1 cellular context compared by ENCODE assay signal in genomic region chr14:21084988-21085853, GRCh38.
A peak's percentile ranks its signal among the peaks of the same experiment; 100 is the strongest.
TF ChIP-seq lines count a peak whose summit lies in the region.

No MANE protein-coding gene starts in this region.

TF ChIP-seq in HepG2, 621 proteins besides CTCF, POLR2A, EP300 and RAD21:
- TF ChIP-seq PAX8 (CRISPR knock-in tag; IDR thresholded peaks at IDR 0.05; ENCODE audit: borderline replicate concordance) (no peak), ZFY (CRISPR knock-in tag; IDR thresholded peaks at IDR 0.05) (no peak), DPF2 (CRISPR knock-in tag; IDR thresholded peaks at IDR 0.05; ENCODE audit: borderline replicate concordance, low read depth) (no peak), ZBTB38 (CRISPR knock-in tag; IDR thresholded peaks at IDR 0.05) (peak; percentile 47; the same call in 1 of the 2 replicates), HNF4A (CRISPR knock-in tag; IDR thresholded peaks at IDR 0.05) (peak; percentile 61), ZNF737 (CRISPR knock-in tag; IDR thresholded peaks at IDR 0.05; ENCODE audit: borderline replicate concordance) (0 out of 2 replicates have a peak, but pooled peaks have one; percentile 18), NCOA2 (CRISPR knock-in tag; IDR thresholded peaks at IDR 0.05) (no peak), POLR2G (IDR thresholded peaks at IDR 0.05; ENCODE audit: low read depth, low read length) (peak; percentile 15; the same call in 1 of the 2 replicates), MED8 (CRISPR knock-in tag; IDR thresholded peaks at IDR 0.05; ENCODE audit: insufficient replicate concordance) (peak; percentile 36), SYNCRIP (IDR thresholded peaks at IDR 0.05; ENCODE audit: insufficient read depth, low read depth, low read length) (no peak), BRF2 (CRISPR knock-in tag; IDR thresholded peaks at IDR 0.05) (no peak), ZBTB33 (CRISPR knock-in tag; IDR thresholded peaks at IDR 0.05) (peak; percentile 18; the same call in 1 of the 2 replicates), CBX1 (IDR thresholded peaks at IDR 0.05; ENCODE audit: low read depth) (no peak), HNF4G (IDR thresholded peaks at IDR 0.05; ENCODE audit: borderline replicate concordance, low read depth, low read length) (peak; percentile 54; the same call in 1 of the 2 replicates), HNF4G (CRISPR knock-in tag; IDR thresholded peaks at IDR 0.05; ENCODE audit: borderline replicate concordance, low read depth) (no peak), ZNF598 (CRISPR knock-in tag; IDR thresholded peaks at IDR 0.05; ENCODE audit: borderline replicate concordance) (no peak), ZNF12 (CRISPR knock-in tag; IDR thresholded peaks at IDR 0.05) (no peak), ZNF451 (CRISPR knock-in tag; IDR thresholded peaks at IDR 0.05) (no peak), TBX3 (IDR thresholded peaks at IDR 0.05; ENCODE audit: borderline replicate concordance) (peak; percentile 42; the same call in 1 of the 2 replicates), NCOR1 (IDR thresholded peaks at IDR 0.05; ENCODE audit: borderline replicate concordance, low read length) (no peak), BORCS8-MEF2B (CRISPR knock-in tag; IDR thresholded peaks at IDR 0.05) (no peak)
- TF ChIP-seq, protein P1, sequence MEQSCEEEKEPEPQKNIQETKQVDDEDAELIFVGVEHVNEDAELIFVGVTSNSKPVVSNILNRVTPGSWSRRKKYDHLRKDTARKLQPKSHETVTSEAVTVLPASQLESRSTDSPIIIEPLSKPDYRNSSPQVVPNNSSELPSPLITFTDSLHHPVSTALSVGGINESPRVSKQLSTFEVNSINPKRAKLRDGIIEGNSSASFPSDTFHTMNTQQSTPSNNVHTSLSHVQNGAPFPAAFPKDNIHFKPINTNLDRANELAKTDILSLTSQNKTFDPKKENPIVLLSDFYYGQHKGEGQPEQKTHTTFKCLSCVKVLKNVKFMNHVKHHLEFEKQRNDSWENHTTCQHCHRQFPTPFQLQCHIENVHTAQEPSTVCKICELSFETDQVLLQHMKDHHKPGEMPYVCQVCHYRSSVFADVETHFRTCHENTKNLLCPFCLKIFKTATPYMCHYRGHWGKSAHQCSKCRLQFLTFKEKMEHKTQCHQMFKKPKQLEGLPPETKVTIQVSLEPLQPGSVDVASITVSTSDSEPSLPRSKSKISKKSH (CRISPR knock-in tag; IDR thresholded peaks at IDR 0.05; ENCODE audit: borderline replicate concordance): peak; percentile 53; the same call in 1 of the 2 replicates
- TF ChIP-seq, protein P2, sequence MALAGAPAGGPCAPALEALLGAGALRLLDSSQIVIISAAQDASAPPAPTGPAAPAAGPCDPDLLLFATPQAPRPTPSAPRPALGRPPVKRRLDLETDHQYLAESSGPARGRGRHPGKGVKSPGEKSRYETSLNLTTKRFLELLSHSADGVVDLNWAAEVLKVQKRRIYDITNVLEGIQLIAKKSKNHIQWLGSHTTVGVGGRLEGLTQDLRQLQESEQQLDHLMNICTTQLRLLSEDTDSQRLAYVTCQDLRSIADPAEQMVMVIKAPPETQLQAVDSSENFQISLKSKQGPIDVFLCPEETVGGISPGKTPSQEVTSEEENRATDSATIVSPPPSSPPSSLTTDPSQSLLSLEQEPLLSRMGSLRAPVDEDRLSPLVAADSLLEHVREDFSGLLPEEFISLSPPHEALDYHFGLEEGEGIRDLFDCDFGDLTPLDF (CRISPR knock-in tag; IDR thresholded peaks at IDR 0.05): no peak
- TF ChIP-seq, protein P3, sequence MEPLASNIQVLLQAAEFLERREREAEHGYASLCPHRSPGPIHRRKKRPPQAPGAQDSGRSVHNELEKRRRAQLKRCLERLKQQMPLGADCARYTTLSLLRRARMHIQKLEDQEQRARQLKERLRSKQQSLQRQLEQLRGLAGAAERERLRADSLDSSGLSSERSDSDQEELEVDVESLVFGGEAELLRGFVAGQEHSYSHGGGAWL (CRISPR knock-in tag; IDR thresholded peaks at IDR 0.05): no peak
- TF ChIP-seq, protein P4, sequence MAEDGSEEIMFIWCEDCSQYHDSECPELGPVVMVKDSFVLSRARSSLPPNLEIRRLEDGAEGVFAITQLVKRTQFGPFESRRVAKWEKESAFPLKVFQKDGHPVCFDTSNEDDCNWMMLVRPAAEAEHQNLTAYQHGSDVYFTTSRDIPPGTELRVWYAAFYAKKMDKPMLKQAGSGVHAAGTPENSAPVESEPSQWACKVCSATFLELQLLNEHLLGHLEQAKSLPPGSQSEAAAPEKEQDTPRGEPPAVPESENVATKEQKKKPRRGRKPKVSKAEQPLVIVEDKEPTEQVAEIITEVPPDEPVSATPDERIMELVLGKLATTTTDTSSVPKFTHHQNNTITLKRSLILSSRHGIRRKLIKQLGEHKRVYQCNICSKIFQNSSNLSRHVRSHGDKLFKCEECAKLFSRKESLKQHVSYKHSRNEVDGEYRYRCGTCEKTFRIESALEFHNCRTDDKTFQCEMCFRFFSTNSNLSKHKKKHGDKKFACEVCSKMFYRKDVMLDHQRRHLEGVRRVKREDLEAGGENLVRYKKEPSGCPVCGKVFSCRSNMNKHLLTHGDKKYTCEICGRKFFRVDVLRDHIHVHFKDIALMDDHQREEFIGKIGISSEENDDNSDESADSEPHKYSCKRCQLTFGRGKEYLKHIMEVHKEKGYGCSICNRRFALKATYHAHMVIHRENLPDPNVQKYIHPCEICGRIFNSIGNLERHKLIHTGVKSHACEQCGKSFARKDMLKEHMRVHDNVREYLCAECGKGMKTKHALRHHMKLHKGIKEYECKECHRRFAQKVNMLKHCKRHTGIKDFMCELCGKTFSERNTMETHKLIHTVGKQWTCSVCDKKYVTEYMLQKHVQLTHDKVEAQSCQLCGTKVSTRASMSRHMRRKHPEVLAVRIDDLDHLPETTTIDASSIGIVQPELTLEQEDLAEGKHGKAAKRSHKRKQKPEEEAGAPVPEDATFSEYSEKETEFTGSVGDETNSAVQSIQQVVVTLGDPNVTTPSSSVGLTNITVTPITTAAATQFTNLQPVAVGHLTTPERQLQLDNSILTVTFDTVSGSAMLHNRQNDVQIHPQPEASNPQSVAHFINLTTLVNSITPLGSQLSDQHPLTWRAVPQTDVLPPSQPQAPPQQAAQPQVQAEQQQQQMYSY (CRISPR knock-in tag; IDR thresholded peaks at IDR 0.05): peak; percentile 94
- TF ChIP-seq, protein P5, sequence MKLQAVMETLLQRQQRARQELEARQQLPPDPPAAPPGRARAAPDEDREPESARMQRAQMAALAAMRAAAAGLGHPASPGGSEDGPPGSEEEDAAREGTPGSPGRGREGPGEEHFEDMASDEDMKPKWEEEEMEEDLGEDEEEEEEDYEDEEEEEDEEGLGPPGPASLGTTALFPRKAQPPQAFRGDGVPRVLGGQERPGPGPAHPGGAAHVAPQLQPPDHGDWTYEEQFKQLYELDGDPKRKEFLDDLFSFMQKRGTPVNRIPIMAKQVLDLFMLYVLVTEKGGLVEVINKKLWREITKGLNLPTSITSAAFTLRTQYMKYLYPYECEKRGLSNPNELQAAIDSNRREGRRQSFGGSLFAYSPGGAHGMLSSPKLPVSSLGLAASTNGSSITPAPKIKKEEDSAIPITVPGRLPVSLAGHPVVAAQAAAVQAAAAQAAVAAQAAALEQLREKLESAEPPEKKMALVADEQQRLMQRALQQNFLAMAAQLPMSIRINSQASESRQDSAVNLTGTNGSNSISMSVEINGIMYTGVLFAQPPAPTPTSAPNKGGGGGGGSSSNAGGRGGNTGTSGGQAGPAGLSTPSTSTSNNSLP (IDR thresholded peaks at IDR 0.05; ENCODE audit: low read depth, low read length): peak; percentile 70
- TF ChIP-seq, protein P6, sequence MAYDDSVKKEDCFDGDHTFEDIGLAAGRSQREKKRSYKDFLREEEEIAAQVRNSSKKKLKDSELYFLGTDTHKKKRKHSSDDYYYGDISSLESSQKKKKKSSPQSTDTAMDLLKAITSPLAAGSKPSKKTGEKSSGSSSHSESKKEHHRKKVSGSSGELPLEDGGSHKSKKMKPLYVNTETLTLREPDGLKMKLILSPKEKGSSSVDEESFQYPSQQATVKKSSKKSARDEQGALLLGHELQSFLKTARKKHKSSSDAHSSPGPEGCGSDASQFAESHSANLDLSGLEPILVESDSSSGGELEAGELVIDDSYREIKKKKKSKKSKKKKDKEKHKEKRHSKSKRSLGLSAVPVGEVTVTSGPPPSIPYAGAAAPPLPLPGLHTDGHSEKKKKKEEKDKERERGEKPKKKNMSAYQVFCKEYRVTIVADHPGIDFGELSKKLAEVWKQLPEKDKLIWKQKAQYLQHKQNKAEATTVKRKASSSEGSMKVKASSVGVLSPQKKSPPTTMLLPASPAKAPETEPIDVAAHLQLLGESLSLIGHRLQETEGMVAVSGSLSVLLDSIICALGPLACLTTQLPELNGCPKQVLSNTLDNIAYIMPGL (CRISPR knock-in tag; IDR thresholded peaks at IDR 0.05; ENCODE audit: borderline replicate concordance in 1 of 2, low read depth in 1 of 2): no peak
- TF ChIP-seq, protein P7, sequence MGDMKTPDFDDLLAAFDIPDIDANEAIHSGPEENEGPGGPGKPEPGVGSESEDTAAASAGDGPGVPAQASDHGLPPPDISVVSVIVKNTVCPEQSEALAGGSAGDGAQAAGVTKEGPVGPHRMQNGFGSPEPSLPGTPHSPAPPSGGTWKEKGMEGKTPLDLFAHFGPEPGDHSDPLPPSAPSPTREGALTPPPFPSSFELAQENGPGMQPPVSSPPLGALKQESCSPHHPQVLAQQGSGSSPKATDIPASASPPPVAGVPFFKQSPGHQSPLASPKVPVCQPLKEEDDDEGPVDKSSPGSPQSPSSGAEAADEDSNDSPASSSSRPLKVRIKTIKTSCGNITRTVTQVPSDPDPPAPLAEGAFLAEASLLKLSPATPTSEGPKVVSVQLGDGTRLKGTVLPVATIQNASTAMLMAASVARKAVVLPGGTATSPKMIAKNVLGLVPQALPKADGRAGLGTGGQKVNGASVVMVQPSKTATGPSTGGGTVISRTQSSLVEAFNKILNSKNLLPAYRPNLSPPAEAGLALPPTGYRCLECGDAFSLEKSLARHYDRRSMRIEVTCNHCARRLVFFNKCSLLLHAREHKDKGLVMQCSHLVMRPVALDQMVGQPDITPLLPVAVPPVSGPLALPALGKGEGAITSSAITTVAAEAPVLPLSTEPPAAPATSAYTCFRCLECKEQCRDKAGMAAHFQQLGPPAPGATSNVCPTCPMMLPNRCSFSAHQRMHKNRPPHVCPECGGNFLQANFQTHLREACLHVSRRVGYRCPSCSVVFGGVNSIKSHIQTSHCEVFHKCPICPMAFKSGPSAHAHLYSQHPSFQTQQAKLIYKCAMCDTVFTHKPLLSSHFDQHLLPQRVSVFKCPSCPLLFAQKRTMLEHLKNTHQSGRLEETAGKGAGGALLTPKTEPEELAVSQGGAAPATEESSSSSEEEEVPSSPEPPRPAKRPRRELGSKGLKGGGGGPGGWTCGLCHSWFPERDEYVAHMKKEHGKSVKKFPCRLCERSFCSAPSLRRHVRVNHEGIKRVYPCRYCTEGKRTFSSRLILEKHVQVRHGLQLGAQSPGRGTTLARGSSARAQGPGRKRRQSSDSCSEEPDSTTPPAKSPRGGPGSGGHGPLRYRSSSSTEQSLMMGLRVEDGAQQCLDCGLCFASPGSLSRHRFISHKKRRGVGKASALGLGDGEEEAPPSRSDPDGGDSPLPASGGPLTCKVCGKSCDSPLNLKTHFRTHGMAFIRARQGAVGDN (CRISPR knock-in tag; IDR thresholded peaks at IDR 0.05): peak; percentile 44; the same call in 1 of the 2 replicates
- TF ChIP-seq, protein P8, sequence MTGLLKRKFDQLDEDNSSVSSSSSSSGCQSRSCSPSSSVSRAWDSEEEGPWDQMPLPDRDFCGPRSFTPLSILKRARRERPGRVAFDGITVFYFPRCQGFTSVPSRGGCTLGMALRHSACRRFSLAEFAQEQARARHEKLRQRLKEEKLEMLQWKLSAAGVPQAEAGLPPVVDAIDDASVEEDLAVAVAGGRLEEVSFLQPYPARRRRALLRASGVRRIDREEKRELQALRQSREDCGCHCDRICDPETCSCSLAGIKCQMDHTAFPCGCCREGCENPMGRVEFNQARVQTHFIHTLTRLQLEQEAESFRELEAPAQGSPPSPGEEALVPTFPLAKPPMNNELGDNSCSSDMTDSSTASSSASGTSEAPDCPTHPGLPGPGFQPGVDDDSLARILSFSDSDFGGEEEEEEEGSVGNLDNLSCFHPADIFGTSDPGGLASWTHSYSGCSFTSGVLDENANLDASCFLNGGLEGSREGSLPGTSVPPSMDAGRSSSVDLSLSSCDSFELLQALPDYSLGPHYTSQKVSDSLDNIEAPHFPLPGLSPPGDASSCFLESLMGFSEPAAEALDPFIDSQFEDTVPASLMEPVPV (CRISPR knock-in tag; IDR thresholded peaks at IDR 0.05): no peak
- TF ChIP-seq, protein P9, sequence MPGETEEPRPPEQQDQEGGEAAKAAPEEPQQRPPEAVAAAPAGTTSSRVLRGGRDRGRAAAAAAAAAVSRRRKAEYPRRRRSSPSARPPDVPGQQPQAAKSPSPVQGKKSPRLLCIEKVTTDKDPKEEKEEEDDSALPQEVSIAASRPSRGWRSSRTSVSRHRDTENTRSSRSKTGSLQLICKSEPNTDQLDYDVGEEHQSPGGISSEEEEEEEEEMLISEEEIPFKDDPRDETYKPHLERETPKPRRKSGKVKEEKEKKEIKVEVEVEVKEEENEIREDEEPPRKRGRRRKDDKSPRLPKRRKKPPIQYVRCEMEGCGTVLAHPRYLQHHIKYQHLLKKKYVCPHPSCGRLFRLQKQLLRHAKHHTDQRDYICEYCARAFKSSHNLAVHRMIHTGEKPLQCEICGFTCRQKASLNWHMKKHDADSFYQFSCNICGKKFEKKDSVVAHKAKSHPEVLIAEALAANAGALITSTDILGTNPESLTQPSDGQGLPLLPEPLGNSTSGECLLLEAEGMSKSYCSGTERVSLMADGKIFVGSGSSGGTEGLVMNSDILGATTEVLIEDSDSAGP (CRISPR knock-in tag; IDR thresholded peaks at IDR 0.05; ENCODE audit: borderline replicate concordance): no peak
